Comparison of ENCODE assay signal across 33 cellular contexts in genomic region chr1:152510503-152510902, GRCh38. TPM values are rescaled to one million over a fixed set of nuclear protein-coding genes. Genes with fewer than 3 reads are reported as not detected.
"Had no signal": no experiment of that assay in that cellular context is flagged by ENCODE, and none has a peak within 500 bp of the region (broad histone marks: within the 10 kb centered on the region; RNA-seq: fewer than 3 reads in every experiment).

TSS of gene LCE5A (plus strand) at chr1:152510803. CDS start at chr1:152511535, 732 bp downstream.

- H3K27me3 ChIP-seq: ascending aorta, cardiac muscle cell had no signal

- ATAC-seq: activated CD8-positive, alpha-beta memory T cell treated with anti-CD3 and anti-CD28 coated beads, Interleukin-2, amount 10 ng/mL, durations not matched to agents 7 days and 5 days; activated CD8-positive, alpha-beta T cell treated with anti-CD3 and anti-CD28 coated beads, Interleukin-2, amount 10 ng/mL, durations not matched to agents 7 days and 5 days; activated naive CD8-positive, alpha-beta T cell treated with anti-CD3 and anti-CD28 coated beads, Interleukin-2, amount 50 U/mL, for 24 hours had no signal

- H3K36me3 ChIP-seq: ascending aorta, cardiac muscle cell had no signal

- H3K27ac ChIP-seq: ascending aorta, cardiac muscle cell, VCaP had no signal

- H3K4me3 ChIP-seq: ascending aorta, cardiac muscle cell had no signal

- FAIRE-seq: TTC549 had no signal

- H3K9me3 ChIP-seq: ascending aorta had no signal

- DNase-seq: activated B cell treated with CpG ODN at 0.5 μM for 24 hours; activated CD4-positive, alpha-beta memory T cell treated with anti-CD3 and anti-CD28 coated beads, Interleukin-2, amount 10 ng/mL, durations not matched to agents 7 days and 5 days; activated CD4-positive, alpha-beta T cell treated with anti-CD3 and anti-CD28 coated beads for 4 hours; activated CD4-positive, alpha-beta T cell treated with anti-CD3 and anti-CD28 coated beads, Interleukin-2, amount 10 ng/mL, durations not matched to agents 24 days and 14 days; activated CD4-positive, alpha-beta T cell treated with anti-CD3 and anti-CD28 coated beads, Interleukin-2, amount 50 U/mL, for 1 hour; activated CD4-positive, alpha-beta T cell treated with anti-CD3 and anti-CD28 coated beads, Interleukin-2, amount 50 U/mL, for 4 hours; activated CD4-positive, CD25-positive, alpha-beta regulatory T cell treated with anti-CD3 and anti-CD28 coated beads, Interleukin-2, amount 50 U/mL, for 72 hours; activated CD8-positive, alpha-beta memory T cell treated with anti-CD3 and anti-CD28 coated beads for 24 hours; activated CD8-positive, alpha-beta memory T cell treated with anti-CD3 and anti-CD28 coated beads, Interleukin-2, amount 10 ng/mL, durations not matched to agents 7 days and 5 days; activated CD8-positive, alpha-beta memory T cell treated with anti-CD3 and anti-CD28 coated beads, Interleukin-2, amount 50 U/mL, for 48 hours; activated CD8-positive, alpha-beta T cell treated with anti-CD3 and anti-CD28 coated beads, Interleukin-2, amount 10 ng/mL, durations not matched to agents 7 days and 5 days; activated effector memory CD4-positive, alpha-beta T cell treated with Interleukin-2 at 50 U/mL for 16 hours; activated gamma-delta T cell; activated naive CD4-positive, alpha-beta T cell treated with anti-CD3 and anti-CD28 coated beads, Interleukin-2, amount 10 ng/mL, durations not matched to agents 7 days and 5 days; activated naive CD4-positive, alpha-beta T cell treated with Interleukin-2 at 50 U/mL for 16 hours; activated naive CD8-positive, alpha-beta T cell treated with anti-CD3 and anti-CD28 coated beads, Interleukin-2, amount 10 ng/mL, durations not matched to agents 7 days and 5 days; activated naive CD8-positive, alpha-beta T cell treated with anti-CD3 and anti-CD28 coated beads, Interleukin-2, amount 50 U/mL, for 24 hours; activated T-cell treated with anti-CD3 and anti-CD28 coated beads, Interleukin-2, amount 50 U/mL, for 24 hours; activated T-cell treated with anti-CD3 and anti-CD28 coated beads, Interleukin-2, amount 50 U/mL, for 48 hours; amygdala; anterior cingulate cortex; cerebellar nuclear complex; T-helper 1 cell; T-helper 2 cell; T-helper 9 cell had no signal

RNA-seq across cellular contexts. Expression of gene LCE5A, which starts in this region (rescaled TPM):
- total RNA-seq: activated B cell treated with CpG ODN at 0.5 μM for 24 hours; activated CD4-positive, alpha-beta memory T cell treated with anti-CD3 and anti-CD28 coated beads, Interleukin-2, amount 10 ng/mL, durations not matched to agents 7 days and 5 days; activated CD4-positive, alpha-beta T cell treated with anti-CD3 and anti-CD28 coated beads, Interleukin-2, amount 10 ng/mL, durations not matched to agents 24 days and 14 days; activated CD8-positive, alpha-beta memory T cell treated with anti-CD3 and anti-CD28 coated beads, Interleukin-2, amount 10 ng/mL, durations not matched to agents 7 days and 5 days; activated CD8-positive, alpha-beta T cell treated with anti-CD3 and anti-CD28 coated beads, Interleukin-2, amount 10 ng/mL, durations not matched to agents 7 days and 5 days; activated naive CD8-positive, alpha-beta T cell treated with anti-CD3 and anti-CD28 coated beads, Interleukin-2, amount 10 ng/mL, durations not matched to agents 7 days and 5 days; activated T-helper 2 cell treated with anti-CD3 and anti-CD28 coated beads, Interferon-gamma antibody, Interleukin-2, Interleukin-4, amounts not matched to agents 10 μg/mL and 5 μg/mL and 100 μg/mL, durations not matched to agents 14 hours and 24 hours and 36 hours; ascending aorta; bronchial epithelial cell; cardiac muscle cell; chondrocyte had no signal
- polyA plus RNA-seq: adipose tissue, cardiac muscle cell had no signal
